In the genomic region with DNA sequence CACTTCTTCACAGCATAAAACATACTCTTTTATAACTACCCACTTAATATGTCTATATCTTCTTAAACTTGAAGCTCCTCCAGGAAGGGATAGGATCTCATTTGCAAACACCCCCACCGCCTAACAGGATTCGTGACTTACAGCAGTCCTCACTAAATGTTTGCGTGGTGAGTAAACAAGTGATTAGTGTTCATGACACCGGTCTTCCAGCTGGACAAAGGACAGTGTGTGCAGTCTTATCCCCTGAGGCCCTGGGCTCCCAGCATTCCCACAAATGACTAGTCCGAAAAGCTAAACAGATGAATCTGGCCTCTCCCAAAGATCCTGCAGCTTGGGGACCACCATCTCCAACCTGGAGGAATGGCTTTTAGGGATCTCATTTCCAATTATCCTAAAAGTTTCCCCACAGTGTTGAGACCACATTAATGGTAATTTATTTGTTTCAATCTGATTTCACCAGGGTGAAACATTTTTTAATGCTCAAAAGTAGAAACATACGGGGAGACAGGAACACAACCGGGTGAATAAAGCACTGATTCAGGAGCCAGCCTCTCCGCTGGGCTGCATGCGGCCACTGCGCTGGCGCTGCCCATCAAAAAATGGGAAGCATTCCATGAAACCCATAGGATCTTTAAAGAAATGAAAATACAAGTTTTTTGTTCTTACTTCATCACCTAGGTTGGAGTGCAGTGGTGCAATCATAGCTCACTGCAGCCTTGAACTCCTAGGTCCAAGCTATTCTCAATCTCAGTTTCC, we compare ENCODE assay signal across 10 cellular contexts.
DNase-seq lines count a peak whose midpoint lies in the region; ATAC-seq and TF ChIP-seq lines count a peak whose summit lies in the region.
"Had no signal": no experiment of that assay in that cellular context is flagged by ENCODE, and none has a peak within 500 bp of the region (broad histone marks: within the 10 kb centered on the region; RNA-seq: fewer than 3 reads in every experiment).

No MANE protein-coding gene starts in this region.

- H2BK5ac ChIP-seq in mesendoderm (ENCODE audit: low read length), result no peak overlapping the region

- H2BK120ac ChIP-seq in mesendoderm (ENCODE audit: low read depth, low read length), result no peak overlapping the region

- DNase-seq in A172 (ENCODE audit: low spot score) (peak; percentile 57), ELR (ENCODE audit: low read depth) (peak; percentile 97), RPMI7951 (ENCODE audit: low read depth) (peak; percentile 96), fibroblast of mammary gland (ENCODE audit: low read depth) (peak; percentile 56), mesendoderm (no peak), GM19240 (ENCODE audit: insufficient read length, low spot score) (no peak)
- no peak for DNase-seq in stimulated activated CD4-positive, alpha-beta T cell treated with anti-CD3 and anti-CD28 coated beads, Interleukin-2, amount 100 ng/mL, for 24 hours
- DNase-seq: left colon, NCI-H510A treated with DMSO at 0.1 percent for 48 hours had no signal

- H3K4me2 ChIP-seq in mesendoderm (ENCODE audit: low read length), result no peak overlapping the region

- H3K4me3 ChIP-seq in fibroblast of mammary gland (ENCODE audit: control insufficient read depth, low read depth, low read length) (no peak overlapping the region), mesendoderm (ENCODE audit: low read length) (no peak overlapping the region)

- no peak for ATAC-seq in GM21723 (IDR thresholded peaks at IDR 0.05; ENCODE audit: unreplicated experiment)
- ATAC-seq: left colon had no signal

- no CpG with 5 or more reads among the region's 11 CpGs for WGBS in mesendoderm (ENCODE audit: extremely low coverage, insufficient coverage, low lambda C conversion rate)

- TF ChIP-seq CTCF in fibroblast of mammary gland (conservative IDR thresholded peaks at IDR 0.05; ENCODE audit: control insufficient read depth, insufficient read depth, low read depth, low read length), result no peak

- no peak overlapping the region for H3K4ac ChIP-seq in mesendoderm (ENCODE audit: low read depth, low read length)

- H3K18ac ChIP-seq in mesendoderm (ENCODE audit: low read length), result no peak overlapping the region

- H3K56ac ChIP-seq in mesendoderm (ENCODE audit: low read length), result no peak overlapping the region

- H3K4me1 ChIP-seq in mesendoderm (ENCODE audit: control insufficient read depth, low read depth, low read length), result no peaks in the 10 kb centered on the region

- no peak overlapping the region for H3K23ac ChIP-seq in mesendoderm (ENCODE audit: low read length)

- H3K79me2 ChIP-seq in mesendoderm (ENCODE audit: control insufficient read depth, insufficient read depth, low read length), result no peaks in the 10 kb centered on the region

- no peak overlapping the region for H2AK5ac ChIP-seq in mesendoderm (ENCODE audit: low read length)

- no peak overlapping the region for H4K8ac ChIP-seq in mesendoderm (ENCODE audit: low read depth, low read length)

- H4K5ac ChIP-seq in mesendoderm (ENCODE audit: low read length), result no peak overlapping the region

- no peaks in the 10 kb centered on the region for H3K79me1 ChIP-seq in mesendoderm (ENCODE audit: low read length)

- H3K27ac ChIP-seq in mesendoderm (ENCODE audit: low read depth, low read length), result no peak overlapping the region

- H3K36me3 ChIP-seq in mesendoderm (ENCODE audit: control insufficient read depth, insufficient read depth, low read length), result no peaks in the 10 kb centered on the region

- H3K27me3 ChIP-seq in mesendoderm (ENCODE audit: insufficient read depth, low read length, poor library complexity), result no peaks in the 10 kb centered on the region

- H2BK15ac ChIP-seq in mesendoderm (replicated peaks; ENCODE audit: low read depth), result no peak overlapping the region

- no peak overlapping the region for H3K9ac ChIP-seq in mesendoderm (ENCODE audit: low read length)

Comparison
In these comparisons a context has a peak if more than half of its experiments do, and no peak if none do; other contexts are left out.
1. DNase-seq: peak in A172 (single experiment), ELR (single experiment), RPMI7951 (single experiment) and fibroblast of mammary gland (single experiment); none in stimulated activated CD4-positive, alpha-beta T cell treated with anti-CD3 and anti-CD28 coated beads, Interleukin-2, amount 100 ng/mL, for 24 hours (0 of 2), mesendoderm (single experiment) and GM19240 (single experiment).